In the genomic region with DNA sequence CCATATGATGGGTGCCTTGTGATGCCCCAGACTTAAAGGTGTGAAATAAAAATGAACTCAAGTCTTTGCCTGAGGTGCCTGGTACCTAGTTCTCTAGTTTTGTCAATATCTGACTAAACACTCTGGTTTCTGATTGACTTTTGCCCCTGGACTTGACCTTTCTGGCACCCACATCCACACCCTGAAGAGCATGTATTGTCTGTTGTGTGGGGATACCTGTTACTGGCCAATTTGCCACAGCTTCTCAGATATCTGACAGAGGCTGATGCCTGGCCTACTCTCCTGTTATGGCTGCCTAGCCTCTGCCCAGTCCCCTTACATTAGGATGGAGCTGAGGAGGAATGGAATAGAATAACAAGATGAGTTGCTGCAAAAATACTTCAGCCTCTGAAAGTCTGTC, we compare ENCODE assay signal across 17 cellular contexts. TPM values are rescaled to one million over a fixed set of nuclear protein-coding genes. Genes with fewer than 3 reads are reported as not detected.
A peak's percentile ranks its signal among the peaks of the same experiment; 100 is the strongest.
DNase-seq lines count a peak whose midpoint lies in the region; ATAC-seq and TF ChIP-seq lines count a peak whose summit lies in the region.
"Had no signal": no experiment of that assay in that cellular context is flagged by ENCODE, and none has a peak within 500 bp of the region (broad histone marks: within the 10 kb centered on the region; RNA-seq: fewer than 3 reads in every experiment).

No MANE protein-coding gene starts in this region.

- no peak overlapping the region for H3K27ac ChIP-seq in esophagus muscularis mucosa (replicated peaks in 1 of 4)
- H3K27ac ChIP-seq: C4-2B, left ventricle myocardium inferior, SJCRH30 had no signal

- H3K4me3 ChIP-seq in esophagus muscularis mucosa: no peak overlapping the region
- H3K4me3 ChIP-seq: left ventricle myocardium inferior, SJCRH30 had no signal

- no peak for DNase-seq in esophagus muscularis mucosa (ENCODE audit: extremely low spot score)
- DNase-seq in effector CD8-positive, alpha-beta T cell (lab: John Stamatoyannopoulos, UW): no peak
- DNase-seq: activated CD4-positive, alpha-beta T cell treated with anti-CD3 and anti-CD28 coated beads, Interleukin-2, amount 50 U/mL, for 4 hours; activated naive CD4-positive, alpha-beta T cell treated with Interleukin-2 at 50 U/mL for 16 hours; left ventricle myocardium inferior; naive thymus-derived CD4-positive, alpha-beta T cell; NCI-H1105; NCI-H226; T1000 had no signal

- intact Hi-C loops in esophagus muscularis mucosa (cut with DNase I): no loop called here

- ATAC-seq in GM18502 (IDR thresholded peaks at IDR 0.05; ENCODE audit: poor library complexity, unreplicated experiment) (peak; percentile 24), GM18870 (IDR thresholded peaks at IDR 0.05; ENCODE audit: unreplicated experiment) (peak; percentile 30), HG02798 (IDR thresholded peaks at IDR 0.05; ENCODE audit: poor library complexity, unreplicated experiment) (peak; percentile 13), HG03280 (IDR thresholded peaks at IDR 0.05; ENCODE audit: unreplicated experiment) (no peak)
- peak; percentile 47 for ATAC-seq in activated T-helper 17 cell treated with anti-CD3 and anti-CD28 coated beads, Interleukin-2, amount 50 U/mL, for 72 hours (replicated peaks)
- ATAC-seq: naive thymus-derived CD4-positive, alpha-beta T cell had no signal

- peak overlapping the region; percentile 30 for H3K27ac Mint-ChIP-seq in activated T-helper 17 cell treated with anti-CD3 and anti-CD28 coated beads, Interleukin-2, amount 50 U/mL, for 72 hours
- H3K27ac Mint-ChIP-seq: naive thymus-derived CD4-positive, alpha-beta T cell; progenitor cell of endocrine pancreas had no signal

- H3K4me1 ChIP-seq in esophagus muscularis mucosa: peaks cover 17 to 36% (median 32%) of the 10 kb centered on the region in 4 donors

- no peaks in the 10 kb centered on the region for H3K9me3 ChIP-seq in esophagus muscularis mucosa
- H3K9me3 ChIP-seq: left ventricle myocardium inferior, SJCRH30 had no signal

- no peaks in the 10 kb centered on the region for H3K9me3 Mint-ChIP-seq in activated T-helper 17 cell treated with anti-CD3 and anti-CD28 coated beads, Interleukin-2, amount 50 U/mL, for 72 hours
- H3K9me3 Mint-ChIP-seq: naive thymus-derived CD4-positive, alpha-beta T cell had no signal

- TF ChIP-seq EP300 in esophagus muscularis mucosa (IDR thresholded peaks at IDR 0.05): no peak

- no peak for TF ChIP-seq POLR2A in esophagus muscularis mucosa (IDR thresholded peaks at IDR 0.05; ENCODE audit: low read depth)

- peaks cover 42% of the 10 kb centered on the region for H3K4me1 Mint-ChIP-seq in activated T-helper 17 cell treated with anti-CD3 and anti-CD28 coated beads, Interleukin-2, amount 50 U/mL, for 72 hours

- peaks cover 0 to 50% (median 0%) of the 10 kb centered on the region in 4 donors for H3K36me3 ChIP-seq in esophagus muscularis mucosa

- H3K27me3 ChIP-seq in esophagus muscularis mucosa: no peaks in the 10 kb centered on the region
- H3K27me3 ChIP-seq: SJCRH30 had no signal

- H3K36me3 Mint-ChIP-seq in activated T-helper 17 cell treated with anti-CD3 and anti-CD28 coated beads, Interleukin-2, amount 50 U/mL, for 72 hours (ENCODE audit: low read depth): no peaks in the 10 kb centered on the region

- TF ChIP-seq CTCF in esophagus muscularis mucosa (IDR thresholded peaks at IDR 0.05): no peak

- peak overlapping the region; percentile 26 for H3K4me3 Mint-ChIP-seq in activated T-helper 17 cell treated with anti-CD3 and anti-CD28 coated beads, Interleukin-2, amount 50 U/mL, for 72 hours

- no peaks in the 10 kb centered on the region for H3K27me3 Mint-ChIP-seq in activated T-helper 17 cell treated with anti-CD3 and anti-CD28 coated beads, Interleukin-2, amount 50 U/mL, for 72 hours
- H3K27me3 Mint-ChIP-seq: naive thymus-derived CD4-positive, alpha-beta T cell had no signal

RNA-seq across cellular contexts. Expression of gene ZBTB38, which starts 3.6 kb away (rescaled TPM):
- 10 to 100 TPM; 33.3 to 45.6 TPM for total RNA-seq in activated T-helper 17 cell treated with anti-CD3 and anti-CD28 coated beads, Interleukin-2, amount 50 U/mL, for 72 hours
- total RNA-seq in esophagus muscularis mucosa: 100 to 1,000 TPM; 163 to 250 (median 203) TPM
